In the genomic region with DNA sequence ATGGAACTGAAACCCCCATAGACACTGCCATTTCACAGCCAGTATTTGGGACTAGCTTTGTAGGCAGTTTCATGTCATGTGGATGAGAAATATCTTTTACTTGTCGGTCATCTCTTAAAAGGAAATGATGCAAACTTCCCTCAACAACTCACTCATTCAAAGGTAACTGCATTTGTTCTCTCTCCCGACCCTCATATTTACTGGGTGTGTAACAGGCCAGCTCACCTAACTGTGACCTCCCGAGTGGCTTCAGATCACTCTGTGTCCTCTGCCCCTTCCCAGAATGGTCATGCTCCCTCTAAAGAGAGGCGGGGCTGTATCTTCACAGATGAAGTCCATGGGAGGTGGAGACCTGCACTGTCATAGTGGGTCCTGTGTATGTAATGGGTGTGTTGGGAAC, we compare ENCODE assay signal across 27 cellular contexts. TPM values are rescaled to one million over a fixed set of nuclear protein-coding genes. Genes with fewer than 3 reads are reported as not detected.
"Had no signal": no experiment of that assay in that cellular context is flagged by ENCODE, and none has a peak within 500 bp of the region (broad histone marks: within the 10 kb centered on the region; RNA-seq: fewer than 3 reads in every experiment).

No MANE protein-coding gene starts in this region.

- H3K9ac ChIP-seq: neural progenitor cell had no signal

- H3K27ac ChIP-seq: coronary artery, epithelial cell of prostate, gastrocnemius medialis, neural progenitor cell, prostate gland, right atrium auricular region, thoracic aorta, tibial nerve, upper lobe of right lung, uterus had no signal

- H3K9me3 Mint-ChIP-seq: mesothelial cell of epicardium; naive thymus-derived CD4-positive, alpha-beta T cell; nephron; neural progenitor cell; stimulated activated effector memory CD8-positive, alpha-beta T cell treated with anti-CD3 and anti-CD28 coated beads, Interleukin-12 subunit alpha, Interleukin-12 subunit beta, amount 100 ng/mL, for 72 hours; stimulated activated naive CD8-positive, alpha-beta T cell treated with anti-CD3 and anti-CD28 coated beads, Interleukin-15, Interleukin-2, amounts not matched to agents 100 ng/mL and 50 ng/mL, for 24 hours had no signal

- H3K36me3 Mint-ChIP-seq: mesothelial cell of epicardium; naive thymus-derived CD4-positive, alpha-beta T cell; neural progenitor cell; stimulated activated effector memory CD8-positive, alpha-beta T cell treated with anti-CD3 and anti-CD28 coated beads, Interleukin-12 subunit alpha, Interleukin-12 subunit beta, amount 100 ng/mL, for 72 hours had no signal

- H3K27me3 ChIP-seq: gastrocnemius medialis, neural progenitor cell, right atrium auricular region, tibial nerve, upper lobe of right lung, uterus had no signal

- H3K9me3 ChIP-seq: gastrocnemius medialis, prostate gland, right atrium auricular region, thoracic aorta, tibial nerve, upper lobe of right lung, uterus had no signal

- H3K36me3 ChIP-seq: gastrocnemius medialis, neural progenitor cell, prostate gland, right atrium auricular region, thoracic aorta, tibial nerve, upper lobe of right lung, uterus had no signal

- H3K4me3 ChIP-seq: coronary artery, gastrocnemius medialis, lung, neural progenitor cell, prostate gland, right atrium auricular region, smooth muscle cell, thoracic aorta, tibial nerve, upper lobe of right lung, uterus had no signal

- H3K27ac Mint-ChIP-seq: mesothelial cell of epicardium; nephron; stimulated activated effector memory CD8-positive, alpha-beta T cell treated with anti-CD3 and anti-CD28 coated beads, Interleukin-12 subunit alpha, Interleukin-12 subunit beta, amount 100 ng/mL, for 72 hours; stimulated activated naive CD8-positive, alpha-beta T cell treated with anti-CD3 and anti-CD28 coated beads, Interleukin-15, Interleukin-2, amounts not matched to agents 100 ng/mL and 50 ng/mL, for 24 hours had no signal

- H3K4me3 Mint-ChIP-seq: mesothelial cell of epicardium; naive thymus-derived CD4-positive, alpha-beta T cell; nephron; neural progenitor cell; stimulated activated effector memory CD8-positive, alpha-beta T cell treated with anti-CD3 and anti-CD28 coated beads, Interleukin-12 subunit alpha, Interleukin-12 subunit beta, amount 100 ng/mL, for 72 hours; stimulated activated naive CD8-positive, alpha-beta T cell treated with anti-CD3 and anti-CD28 coated beads, Interleukin-15, Interleukin-2, amounts not matched to agents 100 ng/mL and 50 ng/mL, for 24 hours had no signal

- DNase-seq: dermis blood vessel endothelial cell; foreskin fibroblast; gastrocnemius medialis; left ventricle myocardium superior; mesenchymal stem cell; naive thymus-derived CD4-positive, alpha-beta T cell; stimulated activated CD4-positive, alpha-beta T cell treated with anti-CD3 and anti-CD28 coated beads, Interleukin-4, amount 100 ng/mL, for 24 hours; upper lobe of right lung; uterus had no signal

- H3K4me1 Mint-ChIP-seq: mesothelial cell of epicardium; naive thymus-derived CD4-positive, alpha-beta T cell; stimulated activated effector memory CD8-positive, alpha-beta T cell treated with anti-CD3 and anti-CD28 coated beads, Interleukin-12 subunit alpha, Interleukin-12 subunit beta, amount 100 ng/mL, for 72 hours had no signal

- ATAC-seq: esophagus mucosa; gastrocnemius medialis; left ventricle myocardium superior; naive thymus-derived CD4-positive, alpha-beta T cell; sciatic nerve; stimulated activated effector memory CD8-positive, alpha-beta T cell treated with anti-CD3 and anti-CD28 coated beads, Interleukin-12 subunit alpha, Interleukin-12 subunit beta, amount 100 ng/mL, for 72 hours; upper lobe of right lung had no signal

- H3K4me1 ChIP-seq: gastrocnemius medialis, neural progenitor cell, prostate gland, right atrium auricular region, tibial nerve, upper lobe of right lung, uterus had no signal

RNA-seq across cellular contexts. Expression of gene LRRC18, which starts 14.7 kb away (rescaled TPM):
- total RNA-seq: dermis blood vessel endothelial cell; esophagus mucosa; gastrocnemius medialis; glomerular endothelial cell; left ventricle myocardium superior; mesothelial cell of epicardium; naive thymus-derived CD4-positive, alpha-beta T cell; osteoblast; right atrium auricular region; sciatic nerve; smooth muscle cell; thoracic aorta; tibial nerve had no signal
- polyA plus RNA-seq: keratinocyte; naive thymus-derived CD4-positive, alpha-beta T cell; smooth muscle cell had no signal
